Comparison of ENCODE assay signal across 11 cellular contexts in the genomic region with DNA sequence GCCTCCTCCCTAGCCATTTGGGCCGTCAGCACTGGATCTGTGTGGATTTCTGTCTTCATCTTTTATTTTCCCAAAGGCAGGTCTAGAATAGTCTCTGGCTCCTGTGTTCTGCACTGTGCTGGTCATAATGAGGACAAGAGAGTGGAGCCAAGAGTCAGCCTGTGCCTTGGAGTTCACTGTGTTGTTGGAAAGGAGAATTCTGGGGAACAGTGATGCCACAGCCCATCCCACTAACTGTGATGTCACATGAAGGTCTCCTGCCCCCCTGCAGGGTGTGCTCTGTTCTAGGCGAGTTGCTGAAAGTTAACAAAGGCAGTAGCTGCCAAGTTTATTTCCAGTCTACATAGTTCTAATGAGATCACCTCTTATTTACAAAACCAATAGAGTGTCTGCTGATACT.
DNase-seq lines count a peak whose midpoint lies in the region; ATAC-seq, FAIRE-seq and TF ChIP-seq lines count a peak whose summit lies in the region.
"Had no signal": no experiment of that assay in that cellular context is flagged by ENCODE, and none has a peak within 500 bp of the region (broad histone marks: within the 10 kb centered on the region; RNA-seq: fewer than 3 reads in every experiment).

No MANE protein-coding gene starts in this region.

- H3K4me1 ChIP-seq in thymus (ENCODE audit: control insufficient read depth, insufficient read depth, low read length), result no peaks in the 10 kb centered on the region
- H3K4me1 ChIP-seq in CD8-positive, alpha-beta memory T cell (ENCODE audit: insufficient read depth, low read length), result no peaks in the 10 kb centered on the region

- H3K4me3 Mint-ChIP-seq in CD8-positive, alpha-beta memory T cell, result no peak overlapping the region
- H3K4me3 Mint-ChIP-seq: activated T-cell treated with anti-CD3 and anti-CD28 coated beads, Interleukin-2, amount 50 U/mL, for 4 hours had no signal

- H3K9me3 ChIP-seq in thymus (ENCODE audit: control insufficient read depth), result no peaks in the 10 kb centered on the region
- H3K9me3 ChIP-seq in CD8-positive, alpha-beta memory T cell (ENCODE audit: low read length), result no peaks in the 10 kb centered on the region

- CTCF ChIA-PET in CD8-positive, alpha-beta memory T cell (lab: Charles Lee), result no interaction called here

- H3K27ac Mint-ChIP-seq in CD8-positive, alpha-beta memory T cell, result no peak overlapping the region

- peak; percentile 8 for TF ChIP-seq CTCF in bronchial epithelial cell (IDR thresholded peaks at IDR 0.05; ENCODE audit: insufficient read depth, low read length, severe bottlenecking)

- DNase-seq in bronchial epithelial cell (ENCODE audit: low read depth), result peak; percentile 54
- DNase-seq in iPS-NIHi7 (ENCODE audit: extremely low spot score), result peak; percentile 26
- no peak for DNase-seq in NCI-H1930 (lab: John Stamatoyannopoulos, UW)
- no peak for DNase-seq in CD8-positive, alpha-beta memory T cell
- DNase-seq: activated T-cell treated with anti-CD3 and anti-CD28 coated beads, Interleukin-2, amount 50 U/mL, for 4 hours; KG1; NCI-H524 had no signal

- FAIRE-seq in bronchial epithelial cell (lab: Jason Lieb, UNC), result no peak

- POLR2A ChIA-PET in CD8-positive, alpha-beta memory T cell (lab: Charles Lee), result no interaction called here

- H3K36me3 Mint-ChIP-seq in CD8-positive, alpha-beta memory T cell, result no peaks in the 10 kb centered on the region

- ATAC-seq in HG02885 (IDR thresholded peaks at IDR 0.05; ENCODE audit: poor library complexity, unreplicated experiment) (peak; percentile 38), HG03139 (IDR thresholded peaks at IDR 0.05; ENCODE audit: unreplicated experiment) (no peak), HG03378 (IDR thresholded peaks at IDR 0.05; ENCODE audit: unreplicated experiment) (no peak)
- ATAC-seq: activated T-cell treated with anti-CD3 and anti-CD28 coated beads, Interleukin-2, amount 50 U/mL, for 4 hours had no signal

- H3K4me1 Mint-ChIP-seq in CD8-positive, alpha-beta memory T cell, result peaks cover 0 to 6% (median 4%) of the 10 kb centered on the region in 3 donors

- H3K27me3 ChIP-seq in bronchial epithelial cell (ENCODE audit: control insufficient read depth, insufficient read depth, low read length) (no peaks in the 10 kb centered on the region), thymus (ENCODE audit: control insufficient read depth, insufficient read depth) (no peaks in the 10 kb centered on the region)
- no peaks in the 10 kb centered on the region for H3K27me3 ChIP-seq in CD8-positive, alpha-beta memory T cell (ENCODE audit: insufficient read depth, low read length, poor library complexity, severe bottlenecking)

- peaks cover 0 to 5% (median 0%) of the 10 kb centered on the region in 5 donors for H3K9me3 Mint-ChIP-seq in CD8-positive, alpha-beta memory T cell
- H3K9me3 Mint-ChIP-seq: activated T-cell treated with anti-CD3 and anti-CD28 coated beads, Interleukin-2, amount 50 U/mL, for 4 hours had no signal

- H3K27me3 Mint-ChIP-seq in CD8-positive, alpha-beta memory T cell, result peaks cover 6 to 8% of the 10 kb centered on the region in 2 donors

- peak overlapping the region; percentile 25 for H3K27ac ChIP-seq in thymus (ENCODE audit: low read depth)
- H3K27ac ChIP-seq in CD8-positive, alpha-beta memory T cell (ENCODE audit: low read depth, low read length), result no peak overlapping the region

- 91% methylated on average over 2 of the region's 2 CpGs for WGBS in thymus

- H3K4me3 ChIP-seq in bronchial epithelial cell (ENCODE audit: low read depth, low read length) (no peak overlapping the region), thymus (ENCODE audit: low read length) (no peak overlapping the region)
- no peak overlapping the region for H3K4me3 ChIP-seq in CD8-positive, alpha-beta memory T cell (ENCODE audit: low read length)

- no peaks in the 10 kb centered on the region for H3K36me3 ChIP-seq in bronchial epithelial cell (ENCODE audit: control insufficient read depth, insufficient read depth, low read length)
- H3K36me3 ChIP-seq in thymus (ENCODE audit: control insufficient read depth, insufficient read depth), result no peaks in the 10 kb centered on the region
- no peaks in the 10 kb centered on the region for H3K36me3 ChIP-seq in CD8-positive, alpha-beta memory T cell (ENCODE audit: insufficient read depth, low read length)

Comparison
In these comparisons a context has a peak if more than half of its experiments do, and no peak if none do; other contexts are left out.
1. DNase-seq: peak in bronchial epithelial cell (single experiment) and iPS-NIHi7 (single experiment); none in NCI-H1930 (0 of 2) and CD8-positive, alpha-beta memory T cell (0 of 5).